Comparison of ENCODE assay signal across 19 cellular contexts in the genomic region with DNA sequence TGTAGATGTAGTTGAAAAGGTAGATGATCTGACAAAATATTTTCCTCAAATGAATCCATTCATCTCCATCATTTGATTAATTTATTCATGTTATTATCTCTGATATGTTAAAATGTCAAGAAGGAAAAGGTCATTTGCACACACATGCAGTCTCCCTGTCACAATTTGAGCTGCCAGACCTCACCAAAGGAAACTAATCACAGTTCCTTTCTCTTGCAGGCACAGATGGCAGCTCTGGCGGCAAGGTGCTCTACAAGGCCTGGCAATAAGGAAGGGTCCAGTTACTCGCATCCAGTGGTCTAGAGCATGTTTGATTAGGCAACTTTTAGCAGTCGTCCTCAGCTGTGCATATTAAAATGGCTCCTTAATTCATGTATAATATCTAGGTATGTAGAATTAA.
DNase-seq lines count a peak whose midpoint lies in the region; ATAC-seq and TF ChIP-seq lines count a peak whose summit lies in the region.
"Had no signal": no experiment of that assay in that cellular context is flagged by ENCODE, and none has a peak within 500 bp of the region (broad histone marks: within the 10 kb centered on the region; RNA-seq: fewer than 3 reads in every experiment).

No MANE protein-coding gene starts in this region.

- no peak overlapping the region for H3K27ac Mint-ChIP-seq in activated CD4-positive, alpha-beta T cell treated with anti-CD3 and anti-CD28 coated beads, Interleukin-2, amount 10 ng/mL, durations not matched to agents 24 days and 14 days

- intact Hi-C loops in activated CD4-positive, alpha-beta T cell treated with anti-CD3 and anti-CD28 coated beads, Interleukin-2, amount 10 ng/mL, durations not matched to agents 24 days and 14 days (cut with micrococcal nuclease): no loop called here
- intact Hi-C loops in lower leg skin (cut with DNase I; ENCODE audit: low total_unique reads): no loop called here

- H3K36me3 ChIP-seq in lung (ENCODE audit: control insufficient read depth in 2 of 2, insufficient read depth in 2 of 2, low read length in 2 of 2) (no peaks in the 10 kb centered on the region), subcutaneous abdominal adipose tissue (ENCODE audit: control insufficient read depth in 5 of 5, insufficient read depth in 5 of 5, low read length in 5 of 5) (no peaks in the 10 kb centered on the region)
- no peaks in the 10 kb centered on the region for H3K36me3 ChIP-seq in effector memory CD4-positive, alpha-beta T cell (ENCODE audit: control insufficient read depth, insufficient read depth, low read length)
- H3K36me3 ChIP-seq: BE2C had no signal

- 84 to 90% methylated on average over 3 of the region's 3 CpGs for WGBS in lung, 2 donors
- WGBS in lower leg skin, 2 donors: 96 to 97% methylated on average over 3 of the region's 3 CpGs

- no peak overlapping the region for H3K4me3 Mint-ChIP-seq in activated CD4-positive, alpha-beta T cell treated with anti-CD3 and anti-CD28 coated beads, Interleukin-2, amount 10 ng/mL, durations not matched to agents 24 days and 14 days
- H3K4me3 Mint-ChIP-seq: CD4-positive, alpha-beta memory T cell had no signal

- H3K27ac ChIP-seq in lung (ENCODE audit: low read depth in 1 of 2, low read length in 1 of 2) (peak overlapping the region; percentile 5 to 45), subcutaneous abdominal adipose tissue (ENCODE audit: low read depth, low read length) (peak overlapping the region; percentile 75)
- no peak overlapping the region for H3K27ac ChIP-seq in effector memory CD4-positive, alpha-beta T cell (ENCODE audit: insufficient read depth, low read length, poor library complexity, severe bottlenecking)
- H3K27ac ChIP-seq: 22Rv1, HL-60 had no signal

- no peaks in the 10 kb centered on the region for H3K36me3 Mint-ChIP-seq in activated CD4-positive, alpha-beta T cell treated with anti-CD3 and anti-CD28 coated beads, Interleukin-2, amount 10 ng/mL, durations not matched to agents 24 days and 14 days (ENCODE audit: low read depth)
- H3K36me3 Mint-ChIP-seq: CD4-positive, alpha-beta memory T cell had no signal

- no peak for ATAC-seq in lung (ENCODE audit: insufficient read depth, low FRiP score)

- no peak overlapping the region for H3K9ac ChIP-seq in subcutaneous abdominal adipose tissue (ENCODE audit: low read length in 5 of 5)

- H3K4me3 ChIP-seq in lung (no peak overlapping the region), subcutaneous abdominal adipose tissue (ENCODE audit: low read depth in 1 of 5, low read length in 5 of 5) (no peak overlapping the region), lower leg skin (ENCODE audit: low read depth, poor library complexity, severe bottlenecking) (no peak overlapping the region)
- H3K4me3 ChIP-seq in effector memory CD4-positive, alpha-beta T cell (ENCODE audit: insufficient read depth, low read depth, low read length, poor library complexity, severe bottlenecking): no peak overlapping the region

- no peaks in the 10 kb centered on the region for H3K4me1 Mint-ChIP-seq in activated CD4-positive, alpha-beta T cell treated with anti-CD3 and anti-CD28 coated beads, Interleukin-2, amount 10 ng/mL, durations not matched to agents 24 days and 14 days
- H3K4me1 Mint-ChIP-seq: CD4-positive, alpha-beta memory T cell had no signal

- TF ChIP-seq POLR2A in lower leg skin (IDR thresholded peaks at IDR 0.05): no peak

- H3K4me1 ChIP-seq in lung (ENCODE audit: control insufficient read depth in 2 of 2, insufficient read depth in 2 of 2, low read length in 2 of 2): peaks cover 7 to 17% of the 10 kb centered on the region in 2 donors
- H3K4me1 ChIP-seq in subcutaneous abdominal adipose tissue (ENCODE audit: control insufficient read depth in 5 of 5, insufficient read depth in 5 of 5, low read length in 5 of 5): peaks cover 5 to 27% (median 23%) of the 10 kb centered on the region in 5 donors
- no peaks in the 10 kb centered on the region for H3K4me1 ChIP-seq in effector memory CD4-positive, alpha-beta T cell (ENCODE audit: control insufficient read depth, insufficient read depth, low read length, poor library complexity, severe bottlenecking)
- H3K4me1 ChIP-seq: BE2C had no signal

- H3K27me3 Mint-ChIP-seq in activated CD4-positive, alpha-beta T cell treated with anti-CD3 and anti-CD28 coated beads, Interleukin-2, amount 10 ng/mL, durations not matched to agents 24 days and 14 days: peaks cover 7% of the 10 kb centered on the region

- H3K27me3 ChIP-seq in lung (ENCODE audit: control insufficient read depth, insufficient read depth): no peaks in the 10 kb centered on the region
- no peaks in the 10 kb centered on the region for H3K27me3 ChIP-seq in subcutaneous abdominal adipose tissue (ENCODE audit: control insufficient read depth in 5 of 5, insufficient read depth in 4 of 5, low read length in 5 of 5)
- H3K27me3 ChIP-seq in effector memory CD4-positive, alpha-beta T cell (replicated peaks; ENCODE audit: control insufficient read depth, insufficient read depth, low read length, poor library complexity, severe bottlenecking): no peaks in the 10 kb centered on the region
- H3K27me3 ChIP-seq: BE2C had no signal

- no peaks in the 10 kb centered on the region for H3K9me3 ChIP-seq in lung (ENCODE audit: control insufficient read depth in 2 of 2, insufficient read depth in 1 of 2, low read length in 1 of 2)
- no peaks in the 10 kb centered on the region for H3K9me3 ChIP-seq in subcutaneous abdominal adipose tissue (ENCODE audit: control insufficient read depth in 5 of 5, low read length in 5 of 5)
- H3K9me3 ChIP-seq in effector memory CD4-positive, alpha-beta T cell (ENCODE audit: control insufficient read depth, low read length): no peaks in the 10 kb centered on the region
- H3K9me3 ChIP-seq: BE2C had no signal

- no peaks in the 10 kb centered on the region for H3K9me3 Mint-ChIP-seq in activated CD4-positive, alpha-beta T cell treated with anti-CD3 and anti-CD28 coated beads, Interleukin-2, amount 10 ng/mL, durations not matched to agents 24 days and 14 days
- H3K9me3 Mint-ChIP-seq: CD4-positive, alpha-beta memory T cell had no signal

- TF ChIP-seq CTCF in lung (IDR thresholded peaks at IDR 0.05; ENCODE audit: control extremely low read depth, extremely low read depth) (no peak), lower leg skin (IDR thresholded peaks at IDR 0.05) (no peak)

- peak; percentile 29 for DNase-seq in activated CD4-positive, alpha-beta T cell treated with anti-CD3 and anti-CD28 coated beads, Interleukin-2, amount 10 ng/mL, durations not matched to agents 24 days and 14 days
- DNase-seq in activated CD4-positive, alpha-beta T cell treated with anti-CD3 and anti-CD28 coated beads, Interleukin-2, amount 50 U/mL, for 1 hour: no peak
- peak; percentile 44 for DNase-seq in cerebellum (ENCODE audit: low spot score)
- DNase-seq in lung (ENCODE audit: low spot score): no peak
- no peak for DNase-seq in effector memory CD4-positive, alpha-beta T cell
- no peak for DNase-seq in lower leg skin (ENCODE audit: low spot score in 2 of 2)
- DNase-seq in stimulated activated CD4-positive, alpha-beta T cell treated with anti-CD3 and anti-CD28 coated beads, Interleukin-1b, Interleukin-23, amount 100 ng/mL, for 48 hours: no peak
- DNase-seq: BE2C; Calu3; CD4-positive, alpha-beta memory T cell; DMS53; HCEC 1CT; NCI-H1105; NCI-H1694; NCI-H226; NCI-H526 treated with DMSO at 0.1 percent for 48 hours had no signal

Comparison
In these comparisons a context has a peak if more than half of its experiments do, and no peak if none do; other contexts are left out.
1. DNase-seq: peak in activated CD4-positive, alpha-beta T cell treated with anti-CD3 and anti-CD28 coated beads, Interleukin-2, amount 10 ng/mL, durations not matched to agents 24 days and 14 days (single experiment) and cerebellum (single experiment); none in activated CD4-positive, alpha-beta T cell treated with anti-CD3 and anti-CD28 coated beads, Interleukin-2, amount 50 U/mL, for 1 hour (single experiment), lung (single experiment), effector memory CD4-positive, alpha-beta T cell (0 of 3), lower leg skin (0 of 2) and stimulated activated CD4-positive, alpha-beta T cell treated with anti-CD3 and anti-CD28 coated beads, Interleukin-1b, Interleukin-23, amount 100 ng/mL, for 48 hours (single experiment).